31 cellular contexts compared by ENCODE assay signal in genomic region chr15:79332824-79333510, GRCh38. TPM values are rescaled to one million over a fixed set of nuclear protein-coding genes. Genes with fewer than 3 reads are reported as not detected.
DNase-seq lines count a peak whose midpoint lies in the region; ATAC-seq and TF ChIP-seq lines count a peak whose summit lies in the region.
"Had no signal": no experiment of that assay in that cellular context is flagged by ENCODE, and none has a peak within 500 bp of the region (broad histone marks: within the 10 kb centered on the region; RNA-seq: fewer than 3 reads in every experiment).

No MANE protein-coding gene starts in this region.

- peak overlapping the region; percentile 89 for H2AK5ac ChIP-seq in trophoblast cell (ENCODE audit: low read length)
- H2AK5ac ChIP-seq in H9 (ENCODE audit: insufficient read length, low read length), result no peak overlapping the region

- no peak overlapping the region for H2BK12ac ChIP-seq in trophoblast cell (ENCODE audit: low read length)
- H2BK12ac ChIP-seq in H9 (ENCODE audit: insufficient read length, low read depth, low read length), result no peak overlapping the region

- H3K18ac ChIP-seq in trophoblast cell (ENCODE audit: low read length) (no peak overlapping the region), H9 (ENCODE audit: insufficient read length, low read depth, low read length) (no peak overlapping the region)

- intact Hi-C loops in Calu3 (cut with micrococcal nuclease; ENCODE audit: unreplicated experiment), result loop anchor here (1.0 kb wide), 1 partner anchor 18 kb away; no protein-coding TSS in a partner anchor

- H4K91ac ChIP-seq in trophoblast cell (ENCODE audit: low read depth, low read length) (peak overlapping the region; percentile 91), H9 (ENCODE audit: insufficient read length, low read depth, low read length) (no peak overlapping the region)

- H4K12ac ChIP-seq in trophoblast cell (ENCODE audit: low read depth, low read length), result no peak overlapping the region

- BruUV-seq in Calu3 (replicated peaks; lab: Mats Ljungman, UMichigan), result no TSS peak

- peaks cover 19% of the 10 kb centered on the region for H3K79me1 ChIP-seq in trophoblast cell (ENCODE audit: low read length)
- no peaks in the 10 kb centered on the region for H3K79me1 ChIP-seq in H9 (ENCODE audit: insufficient read depth, low read depth, low read length, poor library complexity, severe bottlenecking)

- CTCF ChIA-PET in Calu3 (lab: Charles Lee), result interaction anchor here (0.7 kb wide), 1 partner anchor 30 kb away, joined by 3 read pairs; no protein-coding TSS in a partner anchor

- ATAC-seq in foreskin keratinocyte, result peak; percentile 61
- ATAC-seq in stimulated activated naive CD8-positive, alpha-beta T cell treated with anti-CD3 and anti-CD28 coated beads, Interleukin-15, Interleukin-2, amounts not matched to agents 100 U/mL and 50 U/mL, for 24 hours, result no peak
- ATAC-seq in GM21381 (IDR thresholded peaks at IDR 0.05; ENCODE audit: unreplicated experiment), result no peak
- ATAC-seq: activated naive CD4-positive, alpha-beta T cell treated with anti-CD3 and anti-CD28 coated beads, Interleukin-2, amount 50 U/mL, for 72 hours; heart left ventricle; left lobe of liver; natural killer cell treated with Interleukin-12 subunit alpha and Interleukin-12 subunit beta and Interleukin-15 and Interleukin-18, amount 100 ng/mL, for 72 hours; stimulated activated memory B cell treated with anti-CD40 and anti-IgM and Interleukin-4, amounts not matched to agents 10 μg/mL and 1 μg/mL and 100 μg/mL, for 72 hours had no signal

- no peaks in the 10 kb centered on the region for H3K9me3 Mint-ChIP-seq in Calu3 (ENCODE audit: low read depth, unreplicated experiment)
- peaks cover 2 to 3% of the 10 kb centered on the region in 2 experiments; a peak in 2 of 5 replicates for H3K9me3 Mint-ChIP-seq in H9
- H3K9me3 Mint-ChIP-seq: activated CD4-positive, alpha-beta memory T cell treated with anti-CD3 and anti-CD28 coated beads, Interleukin-2, amount 10 ng/mL, durations not matched to agents 7 days and 5 days; activated naive CD4-positive, alpha-beta T cell treated with anti-CD3 and anti-CD28 coated beads, Interleukin-2, amount 50 U/mL, for 72 hours; activated T-helper 2 cell treated with anti-CD3 and anti-CD28 coated beads, Interferon-gamma antibody, Interleukin-2, Interleukin-4, amounts not matched to agents 10 μg/mL and 5 μg/mL and 100 μg/mL, durations not matched to agents 14 hours and 24 hours and 36 hours; central memory CD8-positive, alpha-beta T cell; natural killer cell treated with Interleukin-12 subunit alpha and Interleukin-12 subunit beta and Interleukin-15 and Interleukin-18, amount 100 ng/mL, for 72 hours; stimulated activated memory B cell treated with anti-CD40 and anti-IgM and Interleukin-4, amounts not matched to agents 10 μg/mL and 1 μg/mL and 100 μg/mL, for 72 hours had no signal

- no peak overlapping the region for H3K9ac ChIP-seq in trophoblast cell (ENCODE audit: low read length)
- no peak overlapping the region for H3K9ac ChIP-seq in H9 (ENCODE audit: extremely low read depth, insufficient read length, low read length)

- peak overlapping the region; percentile 62 for H3K4me2 ChIP-seq in trophoblast cell (ENCODE audit: low read length)
- no peak overlapping the region for H3K4me2 ChIP-seq in H9 (ENCODE audit: insufficient read depth, insufficient read length, low read length)

- no peak overlapping the region for H4K8ac ChIP-seq in trophoblast cell (ENCODE audit: low read depth, low read length)
- no peak overlapping the region for H4K8ac ChIP-seq in H9 (replicated peaks; ENCODE audit: insufficient read length, low read depth, low read length)

- H3K27ac ChIP-seq in foreskin keratinocyte (no peak overlapping the region), trophoblast cell (ENCODE audit: low read depth, low read length) (peak overlapping the region; percentile 91), H9 (ENCODE audit: insufficient read length, low read depth, low read length) (no peak overlapping the region)
- H3K27ac ChIP-seq: heart left ventricle, right atrium auricular region, thoracic aorta had no signal

- H2BK120ac ChIP-seq in trophoblast cell (ENCODE audit: insufficient read depth, low read length, poor library complexity) (peak overlapping the region; percentile 84), H9 (ENCODE audit: low read depth, low read length, poor library complexity, severe bottlenecking) (no peak overlapping the region)

- H3K4me3 ChIP-seq in trophoblast cell (ENCODE audit: low read depth, low read length), result no peak overlapping the region
- H3K4me3 ChIP-seq: heart left ventricle, right atrium auricular region, thoracic aorta had no signal

- H3K36me3 Mint-ChIP-seq in Calu3 (ENCODE audit: insufficient read depth, unreplicated experiment), result peaks cover 10% of the 10 kb centered on the region
- H3K36me3 Mint-ChIP-seq in H9 (ENCODE audit: insufficient read depth in 1 of 3, low read depth in 3 of 3), result peaks cover 6 to 10% (median 10%) of the 10 kb centered on the region in 3 experiments; a peak in 6 of 7 replicates
- H3K36me3 Mint-ChIP-seq: activated naive CD4-positive, alpha-beta T cell treated with anti-CD3 and anti-CD28 coated beads, Interleukin-2, amount 50 U/mL, for 72 hours; natural killer cell treated with Interleukin-12 subunit alpha and Interleukin-12 subunit beta and Interleukin-15 and Interleukin-18, amount 100 ng/mL, for 72 hours had no signal

- H3K4me1 Mint-ChIP-seq in Calu3 (ENCODE audit: low read depth, unreplicated experiment), result peaks cover 28% of the 10 kb centered on the region
- H3K4me1 Mint-ChIP-seq in H9, result peaks cover 0 to 11% of the 10 kb centered on the region in 2 experiments; a peak in 2 of 4 replicates
- H3K4me1 Mint-ChIP-seq: activated CD4-positive, alpha-beta memory T cell treated with anti-CD3 and anti-CD28 coated beads, Interleukin-2, amount 10 ng/mL, durations not matched to agents 7 days and 5 days; central memory CD8-positive, alpha-beta T cell; stimulated activated memory B cell treated with anti-CD40 and anti-IgM and Interleukin-4, amounts not matched to agents 10 μg/mL and 1 μg/mL and 100 μg/mL, for 72 hours had no signal

- H3K14ac ChIP-seq in trophoblast cell (ENCODE audit: low read length) (peak overlapping the region; percentile 59), H9 (ENCODE audit: insufficient read depth, low read length) (no peak overlapping the region)

- H3K4me3 Mint-ChIP-seq in Calu3 (ENCODE audit: low read depth, unreplicated experiment) (peak overlapping the region; percentile 33), H9 (no peak overlapping the region)
- H3K4me3 Mint-ChIP-seq: activated CD4-positive, alpha-beta memory T cell treated with anti-CD3 and anti-CD28 coated beads, Interleukin-2, amount 10 ng/mL, durations not matched to agents 7 days and 5 days; CD4-positive, CD25-positive, alpha-beta regulatory T cell; central memory CD8-positive, alpha-beta T cell; natural killer cell treated with Interleukin-12 subunit alpha and Interleukin-12 subunit beta and Interleukin-15 and Interleukin-18, amount 100 ng/mL, for 72 hours; stimulated activated memory B cell treated with anti-CD40 and anti-IgM and Interleukin-4, amounts not matched to agents 10 μg/mL and 1 μg/mL and 100 μg/mL, for 72 hours had no signal

- WGBS in trophoblast cell (ENCODE audit: extremely low coverage, insufficient coverage, insufficient read length), result no CpG with 5 or more reads among the region's 5 CpGs
- no CpG with 5 or more reads among the region's 5 CpGs for WGBS in H9 (ENCODE audit: extremely low coverage, insufficient read length, low lambda C conversion rate)

- H2BK5ac ChIP-seq in trophoblast cell (ENCODE audit: low read depth, low read length, poor library complexity) (peak overlapping the region; percentile 55), H9 (ENCODE audit: insufficient read length, low read length) (no peak overlapping the region)

- H3K56ac ChIP-seq in H9 (ENCODE audit: insufficient read length, low read depth, low read length), result no peak overlapping the region

- H2BK15ac ChIP-seq in H9 (ENCODE audit: low read depth, low read length), result no peak overlapping the region

- H3K79me2 ChIP-seq in trophoblast cell (ENCODE audit: control insufficient read depth, insufficient read depth, low read length, poor library complexity), result peaks cover 2% of the 10 kb centered on the region
- no peaks in the 10 kb centered on the region for H3K79me2 ChIP-seq in H9 (ENCODE audit: insufficient read depth, low read length)

- H3K36me3 ChIP-seq in trophoblast cell (ENCODE audit: control insufficient read depth in 1 of 2, insufficient read depth in 2 of 2, low read length in 2 of 2), result no peaks in the 10 kb centered on the region
- H3K36me3 ChIP-seq: heart left ventricle, right atrium auricular region had no signal

- no peaks in the 10 kb centered on the region for H4K20me1 ChIP-seq in H9 (ENCODE audit: control insufficient read depth, insufficient read depth, insufficient read length)

- H3K23me2 ChIP-seq in H9 (ENCODE audit: insufficient read length, low read depth, low read length, poor library complexity, severe bottlenecking), result no peaks in the 10 kb centered on the region

- H2BK20ac ChIP-seq in H9 (ENCODE audit: low read depth, low read length, poor library complexity, severe bottlenecking), result no peak overlapping the region

- H3K27me3 Mint-ChIP-seq in Calu3 (ENCODE audit: unreplicated experiment) (no peaks in the 10 kb centered on the region), H9 (ENCODE audit: low read depth) (no peaks in the 10 kb centered on the region)
- H3K27me3 Mint-ChIP-seq: activated CD4-positive, alpha-beta memory T cell treated with anti-CD3 and anti-CD28 coated beads, Interleukin-2, amount 10 ng/mL, durations not matched to agents 7 days and 5 days; CD4-positive, CD25-positive, alpha-beta regulatory T cell; central memory CD8-positive, alpha-beta T cell; natural killer cell treated with Interleukin-12 subunit alpha and Interleukin-12 subunit beta and Interleukin-15 and Interleukin-18, amount 100 ng/mL, for 72 hours; stimulated activated memory B cell treated with anti-CD40 and anti-IgM and Interleukin-4, amounts not matched to agents 10 μg/mL and 1 μg/mL and 100 μg/mL, for 72 hours had no signal

- TF ChIP-seq CTCF in Calu3 (IDR thresholded peaks at IDR 0.05; ENCODE audit: unreplicated experiment), result no peak
- no peak for TF ChIP-seq CTCF in foreskin keratinocyte (conservative IDR thresholded peaks at IDR 0.05)
- TF ChIP-seq CTCF in H9 (conservative IDR thresholded peaks at IDR 0.05), result no peak

- H4K5ac ChIP-seq in H9 (ENCODE audit: insufficient read length, low read depth, low read length), result no peak overlapping the region

- no peak overlapping the region for H3K23ac ChIP-seq in trophoblast cell (ENCODE audit: low read length)
- no peak overlapping the region for H3K23ac ChIP-seq in H9 (ENCODE audit: insufficient read length, low read depth, low read length)

- H2AFZ ChIP-seq in trophoblast cell (ENCODE audit: insufficient read depth, low read length, poor library complexity), result no peak overlapping the region
- no peak overlapping the region for H2AFZ ChIP-seq in H9 (ENCODE audit: low read length)

- H3K4ac ChIP-seq in trophoblast cell (ENCODE audit: low read depth, low read length) (no peak overlapping the region), H9 (ENCODE audit: low read depth, low read length) (no peak overlapping the region)

- H3K27ac Mint-ChIP-seq in Calu3 (ENCODE audit: unreplicated experiment), result peak overlapping the region; percentile 57
- H3K27ac Mint-ChIP-seq in H9, result no peak overlapping the region
- H3K27ac Mint-ChIP-seq: activated CD4-positive, alpha-beta memory T cell treated with anti-CD3 and anti-CD28 coated beads, Interleukin-2, amount 10 ng/mL, durations not matched to agents 7 days and 5 days; activated naive CD4-positive, alpha-beta T cell treated with anti-CD3 and anti-CD28 coated beads, Interleukin-2, amount 50 U/mL, for 72 hours; activated T-helper 2 cell treated with anti-CD3 and anti-CD28 coated beads, Interferon-gamma antibody, Interleukin-2, Interleukin-4, amounts not matched to agents 10 μg/mL and 5 μg/mL and 100 μg/mL, durations not matched to agents 14 hours and 24 hours and 36 hours; CD4-positive, CD25-positive, alpha-beta regulatory T cell; natural killer cell treated with Interleukin-12 subunit alpha and Interleukin-12 subunit beta and Interleukin-15 and Interleukin-18, amount 100 ng/mL, for 72 hours; stimulated activated memory B cell treated with anti-CD40 and anti-IgM and Interleukin-4, amounts not matched to agents 10 μg/mL and 1 μg/mL and 100 μg/mL, for 72 hours had no signal

- peaks cover 7% of the 10 kb centered on the region for H3K4me1 ChIP-seq in foreskin keratinocyte
- peaks cover 24 to 26% of the 10 kb centered on the region in 2 experiments for H3K4me1 ChIP-seq in trophoblast cell (ENCODE audit: control insufficient read depth in 1 of 2, insufficient read depth in 2 of 2, low read length in 2 of 2)
- H3K4me1 ChIP-seq in H9 (ENCODE audit: insufficient read depth, low read length), result peaks cover 6% of the 10 kb centered on the region
- H3K4me1 ChIP-seq: heart left ventricle, right atrium auricular region had no signal

- H3K9me3 ChIP-seq in trophoblast cell (ENCODE audit: insufficient read depth, low read depth, low read length) (no peaks in the 10 kb centered on the region), H9 (ENCODE audit: control insufficient read depth, low read depth, low read length) (no peaks in the 10 kb centered on the region)
- H3K9me3 ChIP-seq: thoracic aorta had no signal

- no peaks in the 10 kb centered on the region for H3K27me3 ChIP-seq in foreskin keratinocyte
- H3K27me3 ChIP-seq in trophoblast cell (ENCODE audit: insufficient read depth, low read length), result no peaks in the 10 kb centered on the region
- no peaks in the 10 kb centered on the region for H3K27me3 ChIP-seq in H9 (ENCODE audit: insufficient read depth, low read length)
- H3K27me3 ChIP-seq: heart left ventricle, right atrium auricular region had no signal

- no peak overlapping the region for H3T11ph ChIP-seq in H9 (ENCODE audit: low read length)

- DNase-seq in Calu3 (peak; percentile 73), LoVo (ENCODE audit: low spot score) (peak; percentile 20), foreskin keratinocyte (peak; percentile 7 to 23), trophoblast cell (peak; percentile 45 to 80), H9 (no peak), HuH-7.5 (ENCODE audit: low spot score) (no peak)
- DNase-seq in stimulated activated naive CD8-positive, alpha-beta T cell treated with anti-CD3 and anti-CD28 coated beads, Interleukin-15, Interleukin-2, amounts not matched to agents 100 U/mL and 50 U/mL, for 24 hours, result no peak
- DNase-seq: activated CD4-positive, alpha-beta memory T cell treated with anti-CD3 and anti-CD28 coated beads, Interleukin-2, amount 10 ng/mL, durations not matched to agents 7 days and 5 days; aorta; CD4-positive, CD25-positive, alpha-beta regulatory T cell; dermis blood vessel endothelial cell; DMS153; GDM1; heart left ventricle; Karpas-422; NCI-H1092; NCI-H2029; NCI-H2227 treated with DMSO at 0.1 percent for 48 hours; Right ventricle myocardium superior; stimulated activated CD4-positive, alpha-beta T cell treated with anti-CD3 and anti-CD28 coated beads, Interleukin-4, amount 100 ng/mL, for 1 hour had no signal

RNA-seq across cellular contexts. Expression of gene TMED3, which starts 22.1 kb away (rescaled TPM):
- total RNA-seq in Calu3 (2022) (127 and 139 TPM in 2 replicates), foreskin keratinocyte (97.3 and 102 TPM in 2 replicates), H9 (2021) (44.3 and 46.4 TPM in 2 replicates)
- polyA plus RNA-seq in foreskin keratinocyte, result 130 and 131 TPM in 2 replicates
- polyA plus RNA-seq in trophoblast cell (2013), result 86.1 and 86.8 TPM in 2 replicates

RNA-seq across cellular contexts. Expression of gene ANKRD34C, which starts 50.4 kb away (rescaled TPM):
- not detected in 2 replicates for total RNA-seq in Calu3 (2022)
- not detected in 2 replicates for total RNA-seq in foreskin keratinocyte
- polyA plus RNA-seq in foreskin keratinocyte, result not detected in 2 replicates
- polyA plus RNA-seq in trophoblast cell (2013), result not detected in 2 replicates
- not detected in 2 replicates for total RNA-seq in H9 (2021)
- total RNA-seq: activated CD4-positive, alpha-beta memory T cell treated with anti-CD3 and anti-CD28 coated beads, Interleukin-2, amount 10 ng/mL, durations not matched to agents 7 days and 5 days; activated naive CD4-positive, alpha-beta T cell treated with anti-CD3 and anti-CD28 coated beads, Interleukin-2, amount 50 U/mL, for 72 hours; activated T-helper 2 cell treated with anti-CD3 and anti-CD28 coated beads, Interferon-gamma antibody, Interleukin-2, Interleukin-4, amounts not matched to agents 10 μg/mL and 5 μg/mL and 100 μg/mL, durations not matched to agents 14 hours and 24 hours and 36 hours; CD4-positive, CD25-positive, alpha-beta regulatory T cell; dermis blood vessel endothelial cell; H1; left lobe of liver; natural killer cell treated with Interleukin-12 subunit alpha and Interleukin-12 subunit beta and Interleukin-15 and Interleukin-18, amount 100 ng/mL, for 72 hours; osteoblast; Right ventricle myocardium superior; thoracic aorta had no signal
- polyA plus RNA-seq: aorta; CD4-positive, CD25-positive, alpha-beta regulatory T cell had no signal

Comparison
In these comparisons a context has a peak if more than half of its experiments do, and no peak if none do; other contexts are left out.
1. DNase-seq: peak in Calu3 (single experiment), LoVo (single experiment), foreskin keratinocyte (2 of 2) and trophoblast cell (2 of 2); none in H9 (single experiment), HuH-7.5 (single experiment) and stimulated activated naive CD8-positive, alpha-beta T cell treated with anti-CD3 and anti-CD28 coated beads, Interleukin-15, Interleukin-2, amounts not matched to agents 100 U/mL and 50 U/mL, for 24 hours (single experiment).